29 cellular contexts compared by ENCODE assay signal in the genomic region with DNA sequence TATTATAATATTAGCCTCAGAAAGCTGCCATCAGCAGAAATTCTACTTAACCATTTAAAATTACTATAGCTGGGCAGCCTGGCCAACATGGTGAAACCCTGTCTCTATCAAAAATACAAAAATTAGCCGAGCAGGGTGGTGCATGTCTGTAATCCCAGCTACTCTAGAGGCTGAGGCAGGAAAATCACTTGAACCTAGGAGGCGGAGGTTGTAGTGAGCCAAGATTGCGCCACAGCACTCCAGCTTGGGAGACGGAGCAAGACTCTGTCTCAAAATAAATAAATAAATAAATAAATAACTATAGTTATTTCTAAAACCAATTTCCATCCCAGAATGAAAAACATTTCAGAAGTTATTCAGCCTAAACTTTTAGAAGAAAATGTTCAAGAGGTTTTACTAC.
"Had no signal": no experiment of that assay in that cellular context is flagged by ENCODE, and none has a peak within 500 bp of the region (broad histone marks: within the 10 kb centered on the region; RNA-seq: fewer than 3 reads in every experiment).

No MANE protein-coding gene starts in this region.

- H3K9me3 Mint-ChIP-seq: activated B cell treated with CpG ODN at 0.5 μM for 24 hours; activated CD4-positive, alpha-beta memory T cell treated with anti-CD3 and anti-CD28 coated beads, Interleukin-2, amount 10 ng/mL, durations not matched to agents 7 days and 5 days; activated naive CD4-positive, alpha-beta T cell treated with anti-CD3 and anti-CD28 coated beads, Interleukin-2, amount 10 ng/mL, durations not matched to agents 7 days and 5 days; activated naive CD8-positive, alpha-beta T cell treated with anti-CD3 and anti-CD28 coated beads for 36 hours; activated T-cell treated with anti-CD3 and anti-CD28 coated beads, Interleukin-2, amount 50 U/mL, for 72 hours; activated T-helper 2 cell treated with anti-CD3 and anti-CD28 coated beads, Interferon-gamma antibody, Interleukin-2, Interleukin-4, amounts not matched to agents 10 μg/mL and 5 μg/mL and 100 μg/mL, durations not matched to agents 14 hours and 24 hours and 36 hours had no signal

- FAIRE-seq: TTC549 had no signal

- H3K4me3 Mint-ChIP-seq: activated B cell treated with CpG ODN at 0.5 μM for 24 hours; activated CD4-positive, alpha-beta memory T cell treated with anti-CD3 and anti-CD28 coated beads, Interleukin-2, amount 10 ng/mL, durations not matched to agents 7 days and 5 days; activated naive CD4-positive, alpha-beta T cell treated with anti-CD3 and anti-CD28 coated beads, Interleukin-2, amount 10 ng/mL, durations not matched to agents 7 days and 5 days; activated naive CD8-positive, alpha-beta T cell treated with anti-CD3 and anti-CD28 coated beads for 36 hours; activated T-cell treated with anti-CD3 and anti-CD28 coated beads, Interleukin-2, amount 50 U/mL, for 72 hours; T-helper 17 cell had no signal

- H3K4me1 Mint-ChIP-seq: activated naive CD4-positive, alpha-beta T cell treated with anti-CD3 and anti-CD28 coated beads, Interleukin-2, amount 10 ng/mL, durations not matched to agents 7 days and 5 days had no signal

- H3K4me3 ChIP-seq: MG63, SJSA1 had no signal

- H3K9me3 ChIP-seq: MG63, SJSA1 had no signal

- H3K27ac ChIP-seq: SJSA1 had no signal

- H3K27me3 ChIP-seq: MG63, SJSA1 had no signal

- ATAC-seq: activated T-cell treated with anti-CD3 and anti-CD28 coated beads, Interleukin-2, amount 50 U/mL, for 72 hours; Panc1; SK-N-SH treated with all-trans-retinoic acid at 6 μM for 48 hours; T-helper 17 cell had no signal

- DNase-seq: activated B cell treated with CpG ODN at 0.5 μM for 24 hours; activated CD4-positive, alpha-beta memory T cell treated with anti-CD3 and anti-CD28 coated beads, Interleukin-2, amount 10 ng/mL, durations not matched to agents 7 days and 5 days; activated CD4-positive, alpha-beta T cell treated with anti-CD3 and anti-CD28 coated beads for 1 hour; activated CD4-positive, alpha-beta T cell treated with anti-CD3 and anti-CD28 coated beads, Interleukin-2, amount 50 U/mL, for 1 hour; activated gamma-delta T cell treated with Interleukin-2 at 50 U/mL for 16 hours; activated naive CD4-positive, alpha-beta T cell treated with anti-CD3 and anti-CD28 coated beads, Interleukin-2, amount 10 ng/mL, durations not matched to agents 7 days and 5 days; activated naive CD8-positive, alpha-beta T cell treated with anti-CD3 and anti-CD28 coated beads for 36 hours; activated T-cell treated with anti-CD3 and anti-CD28 coated beads, Interleukin-2, amount 50 U/mL, for 72 hours; anterior cingulate cortex; MG63; MV-4-11; NCI-H1092 treated with DMSO at 0.1 percent for 48 hours; NCI-H1417 treated with DMSO at 0.1 percent for 48 hours; NCI-H1694; NCI-H2029; NCI-H345; NCI-H510A; NCI-H526 treated with DMSO at 0.1 percent for 48 hours; NCI-H82; OCI-M1; RPMI8226; SHP77; T-helper 17 cell; T-helper 9 cell had no signal

- H3K27me3 Mint-ChIP-seq: activated B cell treated with CpG ODN at 0.5 μM for 24 hours; activated CD4-positive, alpha-beta memory T cell treated with anti-CD3 and anti-CD28 coated beads, Interleukin-2, amount 10 ng/mL, durations not matched to agents 7 days and 5 days; activated naive CD4-positive, alpha-beta T cell treated with anti-CD3 and anti-CD28 coated beads, Interleukin-2, amount 10 ng/mL, durations not matched to agents 7 days and 5 days; activated naive CD8-positive, alpha-beta T cell treated with anti-CD3 and anti-CD28 coated beads for 36 hours; T-helper 17 cell had no signal

- H3K27ac Mint-ChIP-seq: activated B cell treated with CpG ODN at 0.5 μM for 24 hours; activated CD4-positive, alpha-beta memory T cell treated with anti-CD3 and anti-CD28 coated beads, Interleukin-2, amount 10 ng/mL, durations not matched to agents 7 days and 5 days; activated naive CD4-positive, alpha-beta T cell treated with anti-CD3 and anti-CD28 coated beads, Interleukin-2, amount 10 ng/mL, durations not matched to agents 7 days and 5 days; activated naive CD8-positive, alpha-beta T cell treated with anti-CD3 and anti-CD28 coated beads for 36 hours; activated T-cell treated with anti-CD3 and anti-CD28 coated beads, Interleukin-2, amount 50 U/mL, for 72 hours; activated T-helper 2 cell treated with anti-CD3 and anti-CD28 coated beads, Interferon-gamma antibody, Interleukin-2, Interleukin-4, amounts not matched to agents 10 μg/mL and 5 μg/mL and 100 μg/mL, durations not matched to agents 14 hours and 24 hours and 36 hours; T-helper 17 cell had no signal
